Comparison of ENCODE assay signal across 8 cellular contexts in genomic region chr1:25874635-25875153, GRCh38. TPM values are rescaled to one million over a fixed set of nuclear protein-coding genes. Genes with fewer than 3 reads are reported as not detected.
DNase-seq lines count a peak whose midpoint lies in the region; ATAC-seq and TF ChIP-seq lines count a peak whose summit lies in the region.

No MANE protein-coding gene starts in this region.

- H3K9ac ChIP-seq in Karpas-422 (ENCODE audit: low read length), result peak overlapping the region; percentile 74

- H3K27me3 ChIP-seq in AG04450 (ENCODE audit: control insufficient read depth, insufficient read depth, low read length) (peaks cover 2% of the 10 kb centered on the region), Karpas-422 (ENCODE audit: low read length) (no peaks in the 10 kb centered on the region), dorsolateral prefrontal cortex (no peaks in the 10 kb centered on the region)

- H3K9me3 Mint-ChIP-seq in natural killer cell treated with Interleukin-12 subunit alpha and Interleukin-12 subunit beta and Interleukin-15 and Interleukin-18, amount 100 ng/mL, for 72 hours, result no peaks in the 10 kb centered on the region

- no peaks in the 10 kb centered on the region for H4K20me1 ChIP-seq in Karpas-422 (ENCODE audit: insufficient read depth, low read depth, low read length)

- H3K27ac ChIP-seq in AG04450 (ENCODE audit: low read depth, low read length) (peak overlapping the region; percentile 21), Karpas-422 (ENCODE audit: low read length) (no peak overlapping the region), dorsolateral prefrontal cortex (peak overlapping the region in 54 of 59 donors; percentile 62 to 94 (median 85))

- no peak for TF ChIP-seq CTCF in AG04450 (IDR thresholded peaks at IDR 0.05; ENCODE audit: low read depth, low read length)
- TF ChIP-seq CTCF in dorsolateral prefrontal cortex (IDR thresholded peaks at IDR 0.05 in 54 of 56, conservative IDR thresholded peaks at IDR 0.05 in 2 of 56; ENCODE audit: low read depth in 1 of 56, partially characterized antibody in 56 of 56), result no peak

- peak overlapping the region; percentile 83 for H3K4me3 Mint-ChIP-seq in natural killer cell treated with Interleukin-12 subunit alpha and Interleukin-12 subunit beta and Interleukin-15 and Interleukin-18, amount 100 ng/mL, for 72 hours

- CTCF ChIA-PET in AG04450 (lab: Charles Lee), result interaction anchor here (0.7 to 1.9 kb wide), 3 partner anchors 8 to 123 kb away, joined by 3 to 10 read pairs (median 4); partner anchors contain the start of gene PAFAH2

- peak overlapping the region; percentile 61; the same call in 1 of the 2 replicates for H2AFZ ChIP-seq in Karpas-422 (ENCODE audit: low read length)

- peaks cover 4 to 7% of the 10 kb centered on the region in 2 donors for H3K4me1 Mint-ChIP-seq in natural killer cell treated with Interleukin-12 subunit alpha and Interleukin-12 subunit beta and Interleukin-15 and Interleukin-18, amount 100 ng/mL, for 72 hours (ENCODE audit: low read depth in 2 of 2)

- no peaks in the 10 kb centered on the region for H3K36me3 Mint-ChIP-seq in natural killer cell treated with Interleukin-12 subunit alpha and Interleukin-12 subunit beta and Interleukin-15 and Interleukin-18, amount 100 ng/mL, for 72 hours

- H3K79me2 ChIP-seq in Karpas-422 (ENCODE audit: low read length), result no peaks in the 10 kb centered on the region

- peak overlapping the region; percentile 80 for H3K4me2 ChIP-seq in Karpas-422 (ENCODE audit: low read depth, low read length, poor library complexity, severe bottlenecking)

- intact Hi-C loops in dorsolateral prefrontal cortex (cut with DNase I), result no loop called here

- no peaks in the 10 kb centered on the region for H3K36me3 ChIP-seq in Karpas-422 (ENCODE audit: insufficient read depth, low read length)

- H3K9me3 ChIP-seq in AG04450 (ENCODE audit: control insufficient read depth, insufficient read depth, low read length), result no peaks in the 10 kb centered on the region
- H3K9me3 ChIP-seq in Karpas-422 (ENCODE audit: low read length), result no peaks in the 10 kb centered on the region

- H3K4me1 ChIP-seq in Karpas-422 (ENCODE audit: low read length), result peaks cover 57% of the 10 kb centered on the region

- H3K27me3 Mint-ChIP-seq in natural killer cell treated with Interleukin-12 subunit alpha and Interleukin-12 subunit beta and Interleukin-15 and Interleukin-18, amount 100 ng/mL, for 72 hours, result no peaks in the 10 kb centered on the region

- H3K4me3 ChIP-seq in AG04450 (ENCODE audit: low read depth, low read length) (peak overlapping the region; percentile 69), Karpas-422 (ENCODE audit: low read length) (peak overlapping the region; percentile 73), dorsolateral prefrontal cortex (peak overlapping the region; percentile 54 to 94 (median 79))

- no peak for DNase-seq in AG04450 (ENCODE audit: low read depth, low spot score)
- DNase-seq in Karpas-422, result no peak
- no peak for DNase-seq in dorsolateral prefrontal cortex
- DNase-seq in natural killer cell treated with Interleukin-12 subunit alpha and Interleukin-12 subunit beta and Interleukin-15 and Interleukin-18, amount 100 ng/mL, for 72 hours (ENCODE audit: low spot score), result no peak
- DNase-seq in NCI-H128 (lab: John Stamatoyannopoulos, UW; ENCODE audit: unreplicated experiment), result no peak
- DNase-seq in NCI-H2107 (lab: John Stamatoyannopoulos, UW), result no peak
- DNase-seq in iPS-NIHi7 (ENCODE audit: extremely low spot score), result no peak

- H3K9me2 ChIP-seq in Karpas-422 (replicated peaks; ENCODE audit: insufficient read depth, low read length), result no peaks in the 10 kb centered on the region

- H3K27ac Mint-ChIP-seq in natural killer cell treated with Interleukin-12 subunit alpha and Interleukin-12 subunit beta and Interleukin-15 and Interleukin-18, amount 100 ng/mL, for 72 hours, result no peak overlapping the region

- ATAC-seq in natural killer cell treated with Interleukin-12 subunit alpha and Interleukin-12 subunit beta and Interleukin-15 and Interleukin-18, amount 100 ng/mL, for 72 hours, result no peak
- no peak for ATAC-seq in GM18520 (IDR thresholded peaks at IDR 0.05; ENCODE audit: unreplicated experiment)

- POLR2A ChIA-PET in AG04450 (lab: Yijun Ruan, JAX), result interaction anchor here (0.6 to 1.9 kb wide), 8 partner anchors 11 to 606 kb away, joined by 3 to 9 read pairs (median 4); partner anchors contain the start of gene MTFR1L

RNA-seq across cellular contexts. Expression of gene PAQR7, which starts 0.8 kb away (rescaled TPM):
- 10.7 and 11.9 TPM in 2 replicates for polyA plus RNA-seq in AG04450 (2011; rRNA removed)
- polyA minus RNA-seq in AG04450 (2011; rRNA and poly(A)+ RNA removed), result 34.0 and 41.4 TPM in 2 replicates
- total RNA-seq in Karpas-422 (2014; rRNA removed; shearing (Covaris generic); ENCODE audit: low replicate concordance), result 6.3 and 8.4 TPM in 2 replicates
- total RNA-seq in dorsolateral prefrontal cortex, result 10 to 100 TPM in 41 of 120 experiments, 1 to 10 TPM in 79; 5.7 to 12.6 (median 9.3) TPM
- 1 to 10 TPM; 5.2 to 6.3 TPM for total RNA-seq in natural killer cell treated with Interleukin-12 subunit alpha and Interleukin-12 subunit beta and Interleukin-15 and Interleukin-18, amount 100 ng/mL, for 72 hours

RNA-seq across cellular contexts. Expression of gene AUNIP, which starts 15.4 kb away (rescaled TPM):
- polyA plus RNA-seq in AG04450 (2011; rRNA removed), result 0.97 and 1.1 TPM in 2 replicates
- polyA minus RNA-seq in AG04450 (2011; rRNA and poly(A)+ RNA removed), result 0.56 and 1.5 TPM in 2 replicates
- total RNA-seq in Karpas-422 (2014; rRNA removed; shearing (Covaris generic); ENCODE audit: low replicate concordance), result 7.2 and 11.6 TPM in 2 replicates
- 1 to 10 TPM in 112 of 120 experiments, under 1 TPM in 8; 0.35 to 4.7 (median 2.0) TPM for total RNA-seq in dorsolateral prefrontal cortex
- total RNA-seq in natural killer cell treated with Interleukin-12 subunit alpha and Interleukin-12 subunit beta and Interleukin-15 and Interleukin-18, amount 100 ng/mL, for 72 hours, result 10 to 100 TPM in 1 of 2 donors, 1 to 10 TPM in 1; 4.2 to 15.1 TPM

RNA-seq across cellular contexts. Expression of gene STMN1, which starts 31.5 kb away (rescaled TPM):
- 154 and 176 TPM in 2 replicates for polyA plus RNA-seq in AG04450 (2011; rRNA removed)
- 24.8 and 35.5 TPM in 2 replicates for polyA minus RNA-seq in AG04450 (2011; rRNA and poly(A)+ RNA removed)
- total RNA-seq in Karpas-422 (2014; rRNA removed; shearing (Covaris generic); ENCODE audit: low replicate concordance), result 160 and 173 TPM in 2 replicates
- 1,000 to 10,000 TPM in 1 of 120 experiments, 100 to 1,000 TPM in 119; 153 to 1,009 (median 725) TPM for total RNA-seq in dorsolateral prefrontal cortex
- 100 to 1,000 TPM; 142 to 259 TPM for total RNA-seq in natural killer cell treated with Interleukin-12 subunit alpha and Interleukin-12 subunit beta and Interleukin-15 and Interleukin-18, amount 100 ng/mL, for 72 hours

RNA-seq across cellular contexts. Expression of gene MTFR1L, which starts 54.9 kb away (rescaled TPM):
- 65.8 and 68.6 TPM in 2 replicates for polyA plus RNA-seq in AG04450 (2011; rRNA removed)
- 38.1 and 58.9 TPM in 2 replicates for polyA minus RNA-seq in AG04450 (2011; rRNA and poly(A)+ RNA removed)
- 24.3 and 39.6 TPM in 2 replicates for total RNA-seq in Karpas-422 (2014; rRNA removed; shearing (Covaris generic); ENCODE audit: low replicate concordance)
- 100 to 1,000 TPM in 32 of 120 experiments, 10 to 100 TPM in 88; 66.5 to 116 (median 93.9) TPM for total RNA-seq in dorsolateral prefrontal cortex
- total RNA-seq in natural killer cell treated with Interleukin-12 subunit alpha and Interleukin-12 subunit beta and Interleukin-15 and Interleukin-18, amount 100 ng/mL, for 72 hours, result 10 to 100 TPM; 29.8 to 37.3 TPM
